ENCODE assay signal across 10 cellular contexts in genomic region chr20:37518606-37519507, GRCh38. TPM values are rescaled to one million over a fixed set of nuclear protein-coding genes. Genes with fewer than 3 reads are reported as not detected.
A peak's percentile ranks its signal among the peaks of the same experiment; 100 is the strongest.
DNase-seq lines count a peak whose midpoint lies in the region; ATAC-seq and TF ChIP-seq lines count a peak whose summit lies in the region.
"Had no signal": no experiment of that assay in that cellular context is flagged by ENCODE, and none has a peak within 500 bp of the region (broad histone marks: within the 10 kb centered on the region; RNA-seq: fewer than 3 reads in every experiment).

No MANE protein-coding gene starts in this region.

- peaks cover 69% of the 10 kb centered on the region for H3K4me1 Mint-ChIP-seq in GM23338

- no peak overlapping the region for H2AFZ ChIP-seq in GM23338

- H3K27ac ChIP-seq in GM23338 (ENCODE audit: low read depth) = peak overlapping the region; percentile 26; the same call in 1 of the 2 replicates
- H3K27ac ChIP-seq in heart right ventricle = peak overlapping the region; percentile 5 to 79 (median 60)
- peak overlapping the region; percentile 94 for H3K27ac ChIP-seq in rectal smooth muscle tissue (ENCODE audit: low read depth, low read length)

- H3K9ac ChIP-seq in rectal smooth muscle tissue (ENCODE audit: low read length) = no peak overlapping the region

- peaks cover 9% of the 10 kb centered on the region for H3K36me3 ChIP-seq in GM23338 (ENCODE audit: insufficient read depth)
- H3K36me3 ChIP-seq in heart right ventricle = peaks cover 0 to 59% (median 13%) of the 10 kb centered on the region in 9 donors
- H3K36me3 ChIP-seq in rectal smooth muscle tissue (ENCODE audit: control insufficient read depth, insufficient read depth, low read length) = peaks cover 2% of the 10 kb centered on the region

- DNase-seq in GM23338 (ENCODE audit: low spot score) = no peak
- DNase-seq in NCI-H69 (lab: John Stamatoyannopoulos, UW) = peak; percentile 77
- DNase-seq in heart right ventricle = peak; percentile 58 to 70
- no peak for DNase-seq in activated CD4-positive, alpha-beta T cell treated with anti-CD3 and anti-CD28 coated beads, Interleukin-2, amount 50 U/mL, for 48 hours
- DNase-seq: activated CD4-positive, alpha-beta memory T cell treated with anti-CD3 and anti-CD28 coated beads for 36 hours; natural killer cell had no signal

- peak overlapping the region; percentile 66 for H3K27ac Mint-ChIP-seq in GM23338
- H3K27ac Mint-ChIP-seq: activated CD4-positive, alpha-beta memory T cell treated with anti-CD3 and anti-CD28 coated beads for 36 hours; natural killer cell had no signal

- no peaks in the 10 kb centered on the region for H3K9me3 ChIP-seq in heart right ventricle

- H3K4me2 ChIP-seq in GM23338 = peak overlapping the region; percentile 67; the same call in 1 of the 2 replicates

- H3K9me3 Mint-ChIP-seq in GM23338 = peaks cover 14% of the 10 kb centered on the region
- H3K9me3 Mint-ChIP-seq: activated CD4-positive, alpha-beta memory T cell treated with anti-CD3 and anti-CD28 coated beads for 36 hours; natural killer cell had no signal

- peaks cover 80% of the 10 kb centered on the region for H3K36me3 Mint-ChIP-seq in GM23338 (ENCODE audit: low read depth)
- H3K36me3 Mint-ChIP-seq: natural killer cell had no signal

- TF ChIP-seq CTCF in GM23338 (conservative IDR thresholded peaks at IDR 0.05; ENCODE audit: low read depth in 2 of 2) (no peak), heart right ventricle (IDR thresholded peaks at IDR 0.05) (no peak)

- peaks cover 86% of the 10 kb centered on the region for H3K79me2 ChIP-seq in GM23338 (replicated peaks; ENCODE audit: insufficient read depth)

- intact Hi-C loops in heart right ventricle (cut with DNase I) = no loop called here

- peaks cover 11% of the 10 kb centered on the region for H3K27me3 Mint-ChIP-seq in GM23338 (ENCODE audit: insufficient read depth, low read depth, poor library complexity)
- H3K27me3 Mint-ChIP-seq: activated CD4-positive, alpha-beta memory T cell treated with anti-CD3 and anti-CD28 coated beads for 36 hours had no signal

- peaks cover 47% of the 10 kb centered on the region for H4K20me1 ChIP-seq in GM23338 (replicated peaks; ENCODE audit: insufficient read depth)

- H3F3A ChIP-seq in GM23338 (replicated peaks; ENCODE audit: low read depth) = no peaks in the 10 kb centered on the region

- H3K4me3 ChIP-seq in GM23338 (no peak overlapping the region), heart right ventricle (peak overlapping the region in 1 of 10 donors; percentile 5), rectal smooth muscle tissue (ENCODE audit: low read length) (no peak overlapping the region)

- ATAC-seq in GM23338 = no peak
- ATAC-seq in heart right ventricle = peak; percentile 48 to 85 (median 67)
- no peak for ATAC-seq in HG02759 (IDR thresholded peaks at IDR 0.05; ENCODE audit: unreplicated experiment)
- ATAC-seq in GM18861 (IDR thresholded peaks at IDR 0.05; ENCODE audit: unreplicated experiment) = no peak
- no peak for ATAC-seq in GM18498 (IDR thresholded peaks at IDR 0.05; ENCODE audit: unreplicated experiment)
- ATAC-seq: natural killer cell had no signal

- H3K27me3 ChIP-seq in GM23338 (ENCODE audit: insufficient read depth) (no peaks in the 10 kb centered on the region), heart right ventricle (no peaks in the 10 kb centered on the region), rectal smooth muscle tissue (ENCODE audit: control insufficient read depth, insufficient read depth, low read length) (no peaks in the 10 kb centered on the region)

- H3K4me1 ChIP-seq in GM23338 (ENCODE audit: insufficient read depth) (peaks cover 55% of the 10 kb centered on the region), heart right ventricle (peaks cover 14 to 97% (median 69%) of the 10 kb centered on the region in 9 donors), rectal smooth muscle tissue (ENCODE audit: control insufficient read depth, insufficient read depth, low read length) (peaks cover 42% of the 10 kb centered on the region)

- H3K4me3 Mint-ChIP-seq in GM23338 = no peak overlapping the region
- H3K4me3 Mint-ChIP-seq: activated CD4-positive, alpha-beta memory T cell treated with anti-CD3 and anti-CD28 coated beads for 36 hours; natural killer cell had no signal

- 53 to 56% methylated on average over 30 of the region's 30 CpGs for WGBS in heart right ventricle, 2 donors

- no peaks in the 10 kb centered on the region for H3K9me2 ChIP-seq in GM23338 (ENCODE audit: insufficient read depth)

TF ChIP-seq in GM23338, 12 proteins besides CTCF, POLR2A, EP300 and RAD21:
- TF ChIP-seq, protein P1, sequence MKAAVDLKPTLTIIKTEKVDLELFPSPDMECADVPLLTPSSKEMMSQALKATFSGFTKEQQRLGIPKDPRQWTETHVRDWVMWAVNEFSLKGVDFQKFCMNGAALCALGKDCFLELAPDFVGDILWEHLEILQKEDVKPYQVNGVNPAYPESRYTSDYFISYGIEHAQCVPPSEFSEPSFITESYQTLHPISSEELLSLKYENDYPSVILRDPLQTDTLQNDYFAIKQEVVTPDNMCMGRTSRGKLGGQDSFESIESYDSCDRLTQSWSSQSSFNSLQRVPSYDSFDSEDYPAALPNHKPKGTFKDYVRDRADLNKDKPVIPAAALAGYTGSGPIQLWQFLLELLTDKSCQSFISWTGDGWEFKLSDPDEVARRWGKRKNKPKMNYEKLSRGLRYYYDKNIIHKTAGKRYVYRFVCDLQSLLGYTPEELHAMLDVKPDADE (IDR thresholded peaks at IDR 0.05) = no peak
- no peak for TF ChIP-seq NANOG (IDR thresholded peaks at IDR 0.05; ENCODE audit: borderline replicate concordance)
- TF ChIP-seq REST (IDR thresholded peaks at IDR 0.05; ENCODE audit: unreplicated experiment) = no peak
- no peak for TF ChIP-seq CREB1 (CRISPR knock-in tag; IDR thresholded peaks at IDR 0.05; ENCODE audit: low read depth)
- no peak for TF ChIP-seq EZH2phosphoT487 (IDR thresholded peaks at IDR 0.05; ENCODE audit: unreplicated experiment)
- no peak for TF ChIP-seq JUNB (IDR thresholded peaks at IDR 0.05; ENCODE audit: unreplicated experiment)
- no peak for TF ChIP-seq ZNF331 (CRISPR knock-in tag; IDR thresholded peaks at IDR 0.05; ENCODE audit: low read depth)
- no peak for TF ChIP-seq POLR2AphosphoS5 (IDR thresholded peaks at IDR 0.05; ENCODE audit: low read depth)
TF ChIP-seq in GM23338: peak in this region for 0.

RNA-seq across cellular contexts. Expression of gene NNAT, which starts 2.2 kb away (rescaled TPM):
- 1.6 and 4.3 TPM in 2 replicates for total RNA-seq in GM23338 (2014; rRNA removed; shearing (Covaris generic))
- 2.8 and 4.9 TPM in 2 replicates for polyA plus RNA-seq in GM23338 (2016; fragmentation: Nextera tagmentation; extraction: Ambion mirVana)
- total RNA-seq in heart right ventricle = under 1 TPM in 5 of 10 donors, not detected in 5; 0.24 to 0.78 (median 0.46) TPM
- polyA plus RNA-seq in heart right ventricle = 1 to 10 TPM in 1 of 2 donors, under 1 TPM in 1; 0.29 to 1.1 TPM
- total RNA-seq: natural killer cell had no signal

RNA-seq across cellular contexts. Expression of gene BLCAP, which starts 8.8 kb away (rescaled TPM):
- 63.5 and 64.8 TPM in 2 replicates for total RNA-seq in GM23338 (2014; rRNA removed; shearing (Covaris generic))
- 58.9 and 62.2 TPM in 2 replicates for polyA plus RNA-seq in GM23338 (2016; fragmentation: Nextera tagmentation; extraction: Ambion mirVana)
- 100 to 1,000 TPM in 1 of 10 donors, 10 to 100 TPM in 9; 66.1 to 106 (median 84.1) TPM for total RNA-seq in heart right ventricle
- 10 to 100 TPM; 73.3 to 79.3 TPM for polyA plus RNA-seq in heart right ventricle

Comparison
In these comparisons a context has a peak if more than half of its experiments do, and no peak if none do; other contexts are left out.
1. ATAC-seq: peak in heart right ventricle (8 of 8); none in GM23338 (single experiment), HG02759 (single experiment), GM18861 (single experiment) and GM18498 (single experiment).
2. DNase-seq: peak in NCI-H69 (single experiment) and heart right ventricle (2 of 2); none in GM23338 (single experiment) and activated CD4-positive, alpha-beta T cell treated with anti-CD3 and anti-CD28 coated beads, Interleukin-2, amount 50 U/mL, for 48 hours (0 of 2).
3. H3K27ac ChIP-seq: peak in every context shown above with its lines; median percentile 94 in rectal smooth muscle tissue; 60 in heart right ventricle; 26 in GM23338.